ENCODE assay signal across 25 cellular contexts in genomic region chr3:169546368-169546767, GRCh38.
"Had no signal": no experiment of that assay in that cellular context is flagged by ENCODE, and none has a peak within 500 bp of the region (broad histone marks: within the 10 kb centered on the region; RNA-seq: fewer than 3 reads in every experiment).

No MANE protein-coding gene starts in this region.

- H3K27ac ChIP-seq: brain microvascular endothelial cell, coronary artery, dorsolateral prefrontal cortex, WERI-Rb-1 had no signal

- H3K27me3 ChIP-seq: brain microvascular endothelial cell had no signal

- ATAC-seq: activated CD4-positive, CD25-positive, alpha-beta regulatory T cell treated with anti-CD3 and anti-CD28 coated beads, Interleukin-2, amount 50 U/mL, for 24 hours; activated CD8-positive, alpha-beta T cell treated with anti-CD3 and anti-CD28 coated beads for 36 hours; activated T-cell treated with anti-CD3 and anti-CD28 coated beads, Interleukin-2, amount 50 U/mL, for 4 hours; activated T-helper 17 cell treated with anti-CD3 and anti-CD28 coated beads, Interleukin-2, amount 50 U/mL, for 72 hours; T-helper 17 cell had no signal

- H3K4me3 ChIP-seq: coronary artery, dorsolateral prefrontal cortex had no signal

- DNase-seq: activated B cell treated with CpG ODN at 0.5 μM for 24 hours; activated CD4-positive, alpha-beta T cell treated with anti-CD3 and anti-CD28 coated beads for 48 hours; activated CD4-positive, alpha-beta T cell treated with anti-CD3 and anti-CD28 coated beads, Interleukin-2, amount 50 U/mL, for 1 hour; activated CD4-positive, alpha-beta T cell treated with anti-CD3 and anti-CD28 coated beads, Interleukin-2, amount 50 U/mL, for 48 hours; activated CD8-positive, alpha-beta memory T cell treated with anti-CD3 and anti-CD28 coated beads for 24 hours; activated CD8-positive, alpha-beta T cell treated with anti-CD3 and anti-CD28 coated beads for 36 hours; activated effector memory CD4-positive, alpha-beta T cell treated with Interleukin-2 at 50 U/mL for 16 hours; activated gamma-delta T cell treated with Interleukin-2 at 50 U/mL for 16 hours; activated naive CD4-positive, alpha-beta T cell treated with anti-CD3 and anti-CD28 coated beads, Interleukin-2, amount 50 U/mL, for 16 hours; activated naive CD4-positive, alpha-beta T cell treated with Interleukin-2 at 50 U/mL for 16 hours; activated T-cell treated with anti-CD3 and anti-CD28 coated beads, Interleukin-2, amount 50 U/mL, for 4 hours; amniotic stem cell; anterior cingulate cortex; brain microvascular endothelial cell; dorsolateral prefrontal cortex; effector memory CD4-positive, alpha-beta T cell; endodermal cell; foreskin fibroblast; T-helper 1 cell; T-helper 17 cell; T1000; WERI-Rb-1 had no signal

- H3K36me3 ChIP-seq: brain microvascular endothelial cell, WERI-Rb-1 had no signal
